9 cellular contexts compared by ENCODE assay signal in genomic region chr12:101671839-101672238, GRCh38. TPM values are rescaled to one million over a fixed set of nuclear protein-coding genes. Genes with fewer than 3 reads are reported as not detected.
DNase-seq lines count a peak whose midpoint lies in the region; ATAC-seq lines count a peak whose summit lies in the region.
"Had no signal": no experiment of that assay in that cellular context is flagged by ENCODE, and none has a peak within 500 bp of the region (broad histone marks: within the 10 kb centered on the region; RNA-seq: fewer than 3 reads in every experiment).

No MANE protein-coding gene starts in this region.

- CTCF ChIA-PET in activated CD4-positive, alpha-beta memory T cell treated with anti-CD3 and anti-CD28 coated beads for 36 hours (lab: Charles Lee) = interaction anchor here (1.2 to 1.5 kb wide), 2 partner anchors 16 to 88 kb away, joined by 3 to 5 read pairs; no protein-coding TSS in a partner anchor

- no peaks in the 10 kb centered on the region for H3K27me3 Mint-ChIP-seq in activated naive CD4-positive, alpha-beta T cell treated with anti-CD3 and anti-CD28 coated beads, Interleukin-2, amount 50 U/mL, for 24 hours
- H3K27me3 Mint-ChIP-seq in activated CD4-positive, alpha-beta memory T cell treated with anti-CD3 and anti-CD28 coated beads for 36 hours = no peaks in the 10 kb centered on the region
- H3K27me3 Mint-ChIP-seq in stimulated activated naive B cell treated with anti-CD40 and anti-IgM and Interleukin-4, amounts not matched to agents 10 μg/mL and 1 μg/mL and 100 μg/mL, for 72 hours = no peaks in the 10 kb centered on the region

- ATAC-seq in HG02642 (IDR thresholded peaks at IDR 0.05; ENCODE audit: poor library complexity, unreplicated experiment) = peak; percentile 8
- ATAC-seq in stimulated activated naive B cell treated with anti-CD40 and anti-IgM and Interleukin-4, amounts not matched to agents 10 μg/mL and 1 μg/mL and 100 μg/mL, for 72 hours (replicated peaks) = peak; percentile 18 to 21

- H3K4me3 Mint-ChIP-seq in activated naive CD4-positive, alpha-beta T cell treated with anti-CD3 and anti-CD28 coated beads, Interleukin-2, amount 50 U/mL, for 24 hours = peak overlapping the region; percentile 60
- H3K4me3 Mint-ChIP-seq in activated CD4-positive, alpha-beta memory T cell treated with anti-CD3 and anti-CD28 coated beads for 36 hours = peak overlapping the region; percentile 21
- peak overlapping the region; percentile 41 to 71 for H3K4me3 Mint-ChIP-seq in stimulated activated naive B cell treated with anti-CD40 and anti-IgM and Interleukin-4, amounts not matched to agents 10 μg/mL and 1 μg/mL and 100 μg/mL, for 72 hours

- peak overlapping the region; percentile 30 for H3K27ac Mint-ChIP-seq in activated naive CD4-positive, alpha-beta T cell treated with anti-CD3 and anti-CD28 coated beads, Interleukin-2, amount 50 U/mL, for 24 hours
- no peak overlapping the region for H3K27ac Mint-ChIP-seq in activated CD4-positive, alpha-beta memory T cell treated with anti-CD3 and anti-CD28 coated beads for 36 hours
- no peak overlapping the region for H3K27ac Mint-ChIP-seq in stimulated activated naive B cell treated with anti-CD40 and anti-IgM and Interleukin-4, amounts not matched to agents 10 μg/mL and 1 μg/mL and 100 μg/mL, for 72 hours

- POLR2A ChIA-PET in activated CD4-positive, alpha-beta memory T cell treated with anti-CD3 and anti-CD28 coated beads for 36 hours (lab: Charles Lee) = no interaction called here

- no peaks in the 10 kb centered on the region for H3K36me3 Mint-ChIP-seq in activated naive CD4-positive, alpha-beta T cell treated with anti-CD3 and anti-CD28 coated beads, Interleukin-2, amount 50 U/mL, for 24 hours
- no peaks in the 10 kb centered on the region for H3K36me3 Mint-ChIP-seq in activated CD4-positive, alpha-beta memory T cell treated with anti-CD3 and anti-CD28 coated beads for 36 hours
- H3K36me3 Mint-ChIP-seq in stimulated activated naive B cell treated with anti-CD40 and anti-IgM and Interleukin-4, amounts not matched to agents 10 μg/mL and 1 μg/mL and 100 μg/mL, for 72 hours = no peaks in the 10 kb centered on the region

- no peaks in the 10 kb centered on the region for H3K9me3 Mint-ChIP-seq in activated naive CD4-positive, alpha-beta T cell treated with anti-CD3 and anti-CD28 coated beads, Interleukin-2, amount 50 U/mL, for 24 hours
- H3K9me3 Mint-ChIP-seq in activated CD4-positive, alpha-beta memory T cell treated with anti-CD3 and anti-CD28 coated beads for 36 hours = no peaks in the 10 kb centered on the region
- no peaks in the 10 kb centered on the region for H3K9me3 Mint-ChIP-seq in stimulated activated naive B cell treated with anti-CD40 and anti-IgM and Interleukin-4, amounts not matched to agents 10 μg/mL and 1 μg/mL and 100 μg/mL, for 72 hours
- H3K9me3 Mint-ChIP-seq: activated T-cell treated with anti-CD3 and anti-CD28 coated beads, Interleukin-2, amount 50 U/mL, for 4 hours had no signal

- no peak for DNase-seq in activated naive CD4-positive, alpha-beta T cell (lab: John Stamatoyannopoulos, UW)
- no peak for DNase-seq in activated CD4-positive, alpha-beta memory T cell treated with anti-CD3 and anti-CD28 coated beads for 36 hours
- no peak for DNase-seq in stimulated activated naive B cell treated with anti-CD40 and anti-IgM and Interleukin-4, amounts not matched to agents 10 μg/mL and 1 μg/mL and 100 μg/mL, for 72 hours
- DNase-seq in NCI-H526 treated with DMSO at 0.1 percent for 48 hours (lab: John Stamatoyannopoulos, UW) (no peak), SHP77 (lab: John Stamatoyannopoulos, UW) (no peak), NCI-H2171 (lab: John Stamatoyannopoulos, UW) (no peak)
- DNase-seq: activated T-cell treated with anti-CD3 and anti-CD28 coated beads, Interleukin-2, amount 50 U/mL, for 4 hours had no signal

- H3K4me1 Mint-ChIP-seq in activated naive CD4-positive, alpha-beta T cell treated with anti-CD3 and anti-CD28 coated beads, Interleukin-2, amount 50 U/mL, for 24 hours = peaks cover 24% of the 10 kb centered on the region
- peaks cover 17% of the 10 kb centered on the region for H3K4me1 Mint-ChIP-seq in activated CD4-positive, alpha-beta memory T cell treated with anti-CD3 and anti-CD28 coated beads for 36 hours (ENCODE audit: low read depth)
- peaks cover 14 to 23% of the 10 kb centered on the region in 2 donors for H3K4me1 Mint-ChIP-seq in stimulated activated naive B cell treated with anti-CD40 and anti-IgM and Interleukin-4, amounts not matched to agents 10 μg/mL and 1 μg/mL and 100 μg/mL, for 72 hours

- intact Hi-C loops in activated CD4-positive, alpha-beta memory T cell treated with anti-CD3 and anti-CD28 coated beads for 36 hours (cut with micrococcal nuclease) = loop anchor here (5.0 kb wide), 1 partner anchor 45 kb away; no protein-coding TSS in a partner anchor

RNA-seq across cellular contexts. Expression of gene CHPT1, which starts 25.6 kb away (rescaled TPM):
- 10 to 100 TPM; 20.6 to 23.0 TPM for total RNA-seq in activated CD4-positive, alpha-beta memory T cell treated with anti-CD3 and anti-CD28 coated beads for 36 hours
